In genomic region chr1:26537951-26538352, GRCh38 we compare ENCODE assay signal across 8 cellular contexts. TPM values are rescaled to one million over a fixed set of nuclear protein-coding genes. Genes with fewer than 3 reads are reported as not detected.
DNase-seq lines count a peak whose midpoint lies in the region; ATAC-seq and TF ChIP-seq lines count a peak whose summit lies in the region.

No MANE protein-coding gene starts in this region.

- no peak for DNase-seq in DND-41
- peak; percentile 41 for DNase-seq in KG1 (lab: John Stamatoyannopoulos, UW)
- peak; percentile 70 for DNase-seq in amniotic epithelial cell (ENCODE audit: low read depth)
- peak; percentile 61 for DNase-seq in lung (ENCODE audit: low spot score)
- DNase-seq in stimulated activated CD4-positive, alpha-beta T cell treated with anti-CD3 and anti-CD28 coated beads, Interleukin-15, amount 100 ng/mL, for 24 hours, result no peak
- no peak for DNase-seq in GOT3 (lab: John Stamatoyannopoulos, UW)

- WGBS in lung, 2 donors, result 33 to 44% methylated on average over 2 of the region's 2 CpGs

- no peak overlapping the region for H3K9ac ChIP-seq in DND-41 (ENCODE audit: low read depth, low read length)

- H3K4me3 ChIP-seq in DND-41 (ENCODE audit: low read depth in 1 of 2, low read length in 2 of 2) (no peak overlapping the region), lung (no peak overlapping the region)

- H3K36me3 ChIP-seq in DND-41 (ENCODE audit: insufficient read depth, low read length) (peaks cover 3% of the 10 kb centered on the region; the same call in 1 of the 2 replicates), lung (ENCODE audit: control insufficient read depth in 2 of 2, insufficient read depth in 2 of 2, low read length in 2 of 2) (peaks cover 0 to 7% of the 10 kb centered on the region in 2 donors)

- H3K27me3 ChIP-seq in DND-41 (ENCODE audit: insufficient read depth, low read length, poor library complexity), result no peaks in the 10 kb centered on the region
- no peaks in the 10 kb centered on the region for H3K27me3 ChIP-seq in lung (ENCODE audit: control insufficient read depth, insufficient read depth)

- H3K4me2 ChIP-seq in DND-41 (ENCODE audit: insufficient read depth, low read length), result no peak overlapping the region

- H4K20me1 ChIP-seq in DND-41 (ENCODE audit: insufficient read depth, low read length), result no peaks in the 10 kb centered on the region; the same call in 1 of the 2 replicates

- H2AFZ ChIP-seq in DND-41 (ENCODE audit: low read depth, low read length), result no peak overlapping the region

- peak; percentile 28 for TF ChIP-seq CTCF in DND-41 (IDR thresholded peaks at IDR 0.05; ENCODE audit: borderline replicate concordance, extremely low read depth, low read length, poor library complexity, severe bottlenecking)
- TF ChIP-seq CTCF in lung (IDR thresholded peaks at IDR 0.05; ENCODE audit: control extremely low read depth, extremely low read depth), result peak; percentile 8

- H3K4me1 ChIP-seq in DND-41 (ENCODE audit: insufficient read depth, low read length), result peaks cover 19% of the 10 kb centered on the region
- H3K4me1 ChIP-seq in lung (ENCODE audit: control insufficient read depth in 2 of 2, insufficient read depth in 2 of 2, low read length in 2 of 2), result peaks cover 0 to 36% of the 10 kb centered on the region in 2 donors

- H3K9me3 ChIP-seq in DND-41 (ENCODE audit: insufficient read depth, low read length, severe bottlenecking), result no peaks in the 10 kb centered on the region
- no peaks in the 10 kb centered on the region for H3K9me3 ChIP-seq in lung (ENCODE audit: control insufficient read depth in 2 of 2, insufficient read depth in 1 of 2, low read length in 1 of 2)

- H3K79me2 ChIP-seq in DND-41 (ENCODE audit: insufficient read depth, low read length), result no peaks in the 10 kb centered on the region

- H3K27ac ChIP-seq in DND-41 (ENCODE audit: low read length) (no peak overlapping the region), lung (ENCODE audit: low read depth in 1 of 2, low read length in 1 of 2) (no peak overlapping the region)

- ATAC-seq in DND-41 (ENCODE audit: insufficient read depth, low read depth) (no peak), lung (ENCODE audit: insufficient read depth, low FRiP score) (peak; percentile 24), GM21528 (IDR thresholded peaks at IDR 0.05; ENCODE audit: low FRiP score, unreplicated experiment) (no peak), GM19351 (IDR thresholded peaks at IDR 0.05; ENCODE audit: unreplicated experiment) (no peak)

RNA-seq across cellular contexts. Expression of gene RPS6KA1, which starts 8.4 kb away (rescaled TPM):
- 100 to 1,000 TPM in 1 of 2 donors, 10 to 100 TPM in 1; 58.6 to 100 TPM for total RNA-seq in lung
- polyA plus RNA-seq in lung, result 100 to 1,000 TPM in 1 of 2 donors, 10 to 100 TPM in 1; 63.2 to 109 TPM

Comparison
In these comparisons a context has a peak if more than half of its experiments do, and no peak if none do; other contexts are left out.
1. DNase-seq: peak in KG1 (single experiment), amniotic epithelial cell (single experiment) and lung (single experiment); none in DND-41 (single experiment), stimulated activated CD4-positive, alpha-beta T cell treated with anti-CD3 and anti-CD28 coated beads, Interleukin-15, amount 100 ng/mL, for 24 hours (single experiment) and GOT3 (single experiment).